Comparison of ENCODE assay signal across 8 cellular contexts in the genomic region with DNA sequence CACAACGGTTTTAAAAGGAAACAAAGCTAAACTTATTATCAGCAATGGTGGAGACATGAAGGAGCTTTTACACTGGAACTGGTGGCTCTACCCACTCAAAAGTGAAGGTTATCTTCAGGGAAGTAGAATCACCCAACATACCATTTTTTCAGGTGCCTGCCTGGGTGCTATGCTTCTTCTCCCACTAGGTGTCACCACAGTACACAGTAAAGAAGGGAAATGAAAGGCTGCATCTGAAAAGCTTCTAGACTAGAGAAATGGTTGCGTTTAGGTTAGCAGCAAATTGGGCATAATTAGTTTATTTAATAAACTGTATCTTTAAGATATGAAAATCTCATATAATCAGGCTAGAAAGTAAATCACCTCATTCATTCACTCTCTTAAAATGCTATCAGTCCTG. TPM values are rescaled to one million over a fixed set of nuclear protein-coding genes. Genes with fewer than 3 reads are reported as not detected.
DNase-seq lines count a peak whose midpoint lies in the region; ATAC-seq and TF ChIP-seq lines count a peak whose summit lies in the region.

No MANE protein-coding gene starts in this region.

- no peak for TF ChIP-seq POLR2A in prostate gland (IDR thresholded peaks at IDR 0.05)

- peaks cover 5% of the 10 kb centered on the region for H3K9me3 ChIP-seq in prostate gland

- H3K4me3 ChIP-seq in prostate gland: no peak overlapping the region

- peaks cover 8% of the 10 kb centered on the region for H3K27me3 Mint-ChIP-seq in activated T-helper 2 cell treated with anti-CD3 and anti-CD28 coated beads, Interferon-gamma antibody, Interleukin-2, Interleukin-4, amounts not matched to agents 10 μg/mL and 5 μg/mL and 100 μg/mL, durations not matched to agents 14 hours and 24 hours and 36 hours (ENCODE audit: low read depth)

- H3K9me3 Mint-ChIP-seq in activated T-helper 2 cell treated with anti-CD3 and anti-CD28 coated beads, Interferon-gamma antibody, Interleukin-2, Interleukin-4, amounts not matched to agents 10 μg/mL and 5 μg/mL and 100 μg/mL, durations not matched to agents 14 hours and 24 hours and 36 hours: peaks cover 6% of the 10 kb centered on the region

- H3K36me3 ChIP-seq in prostate gland: no peaks in the 10 kb centered on the region

- peak; percentile 27 to 77 (median 68) for TF ChIP-seq CTCF in prostate gland (IDR thresholded peaks at IDR 0.05)

- H3K4me1 Mint-ChIP-seq in activated T-helper 2 cell treated with anti-CD3 and anti-CD28 coated beads, Interferon-gamma antibody, Interleukin-2, Interleukin-4, amounts not matched to agents 10 μg/mL and 5 μg/mL and 100 μg/mL, durations not matched to agents 14 hours and 24 hours and 36 hours (ENCODE audit: low read depth): peaks cover 1% of the 10 kb centered on the region

- no peak overlapping the region for H3K27ac Mint-ChIP-seq in activated T-helper 2 cell treated with anti-CD3 and anti-CD28 coated beads, Interferon-gamma antibody, Interleukin-2, Interleukin-4, amounts not matched to agents 10 μg/mL and 5 μg/mL and 100 μg/mL, durations not matched to agents 14 hours and 24 hours and 36 hours

- no peaks in the 10 kb centered on the region for H3K4me1 ChIP-seq in prostate gland (replicated peaks)

- no peaks in the 10 kb centered on the region for H3K27me3 ChIP-seq in prostate gland (replicated peaks; ENCODE audit: insufficient read depth)

- intact Hi-C loops in activated T-helper 2 cell treated with anti-CD3 and anti-CD28 coated beads, Interferon-gamma antibody, Interleukin-2, Interleukin-4, amounts not matched to agents 10 μg/mL and 5 μg/mL and 100 μg/mL, durations not matched to agents 14 hours and 24 hours and 36 hours (cut with micrococcal nuclease): no loop called here
- intact Hi-C loops in head of caudate nucleus (cut with DNase I) (no loop called here), prostate gland (cut with DNase I) (loop anchor here (5.0 kb wide), 1 partner anchor 489 kb away; no protein-coding TSS in a partner anchor)

- H3K4me3 Mint-ChIP-seq in activated T-helper 2 cell treated with anti-CD3 and anti-CD28 coated beads, Interferon-gamma antibody, Interleukin-2, Interleukin-4, amounts not matched to agents 10 μg/mL and 5 μg/mL and 100 μg/mL, durations not matched to agents 14 hours and 24 hours and 36 hours (ENCODE audit: low read depth): no peak overlapping the region

- DNase-seq in NCI-H2171 treated with DMSO at 0.1 percent for 48 hours (lab: John Stamatoyannopoulos, UW) (peak; percentile 59), NCI-H2171 (lab: John Stamatoyannopoulos, UW) (no peak), NCI-H748 treated with DMSO at 0.1 percent for 48 hours (lab: John Stamatoyannopoulos, UW) (peak; percentile 53), head of caudate nucleus (peak in 29 of 42 donors; percentile 16 to 79 (median 52)), prostate gland (ENCODE audit: low spot score) (peak; percentile 20)
- DNase-seq in activated T-helper 2 cell treated with anti-CD3 and anti-CD28 coated beads, Interferon-gamma antibody, Interleukin-2, Interleukin-4, amounts not matched to agents 10 μg/mL and 5 μg/mL and 100 μg/mL, durations not matched to agents 14 hours and 24 hours and 36 hours (ENCODE audit: low spot score): peak; percentile 13

- ATAC-seq in HG02678 (IDR thresholded peaks at IDR 0.05; ENCODE audit: unreplicated experiment) (peak; percentile 77), GM18519 (IDR thresholded peaks at IDR 0.05; ENCODE audit: low FRiP score, unreplicated experiment) (no peak)

- H3K27ac ChIP-seq in prostate gland: no peak overlapping the region

- WGBS in prostate gland: 13% methylated on average over 2 of the region's 2 CpGs

- H3K36me3 Mint-ChIP-seq in activated T-helper 2 cell treated with anti-CD3 and anti-CD28 coated beads, Interferon-gamma antibody, Interleukin-2, Interleukin-4, amounts not matched to agents 10 μg/mL and 5 μg/mL and 100 μg/mL, durations not matched to agents 14 hours and 24 hours and 36 hours (ENCODE audit: low read depth): no peaks in the 10 kb centered on the region

RNA-seq across cellular contexts. Expression of a gene that starts 47.0 kb away (rescaled TPM):
- total RNA-seq in activated T-helper 2 cell treated with anti-CD3 and anti-CD28 coated beads, Interferon-gamma antibody, Interleukin-2, Interleukin-4, amounts not matched to agents 10 μg/mL and 5 μg/mL and 100 μg/mL, durations not matched to agents 14 hours and 24 hours and 36 hours: 73.0 and 81.0 TPM in 2 replicates
- 10 to 100 TPM; 48.5 to 51.1 TPM for total RNA-seq in prostate gland

RNA-seq across cellular contexts. Expression of a gene that starts 56.7 kb away (rescaled TPM):
- total RNA-seq in activated T-helper 2 cell treated with anti-CD3 and anti-CD28 coated beads, Interferon-gamma antibody, Interleukin-2, Interleukin-4, amounts not matched to agents 10 μg/mL and 5 μg/mL and 100 μg/mL, durations not matched to agents 14 hours and 24 hours and 36 hours: 52.4 and 59.0 TPM in 2 replicates
- 10 to 100 TPM; 20.6 to 54.5 TPM for total RNA-seq in prostate gland
